Comparison of ENCODE assay signal across 8 cellular contexts in the genomic region with DNA sequence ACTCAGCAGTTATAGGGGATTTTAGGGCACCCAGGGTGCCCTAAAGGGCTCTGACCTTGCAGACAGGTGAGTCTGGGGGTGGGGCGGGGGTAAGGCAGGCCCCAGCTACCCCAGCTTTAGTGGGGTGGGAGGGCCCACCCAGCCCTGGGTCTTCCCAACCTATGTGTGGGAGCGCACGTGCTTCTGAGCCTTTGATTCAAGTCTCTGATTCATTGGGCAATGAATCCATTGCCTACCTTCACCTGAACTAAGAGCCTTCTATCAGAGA. TPM values are rescaled to one million over a fixed set of nuclear protein-coding genes. Genes with fewer than 3 reads are reported as not detected.
DNase-seq lines count a peak whose midpoint lies in the region; ATAC-seq and TF ChIP-seq lines count a peak whose summit lies in the region.

No MANE protein-coding gene starts in this region.

- H3K9me3 ChIP-seq in iPS-18a (ENCODE audit: control insufficient read depth, low read depth, low read length) (no peaks in the 10 kb centered on the region), spleen (no peaks in the 10 kb centered on the region)

- peak overlapping the region; percentile 65 for H3K4me3 ChIP-seq in iPS-18a (ENCODE audit: low read length)
- peak overlapping the region; percentile 49 to 84 (median 55) for H3K4me3 ChIP-seq in spleen

- peak overlapping the region; percentile 88 for H3K4me3 Mint-ChIP-seq in HFFc6
- peak overlapping the region; percentile 85 for H3K4me3 Mint-ChIP-seq in activated naive CD8-positive, alpha-beta T cell

- ATAC-seq in GM21390 (IDR thresholded peaks at IDR 0.05; ENCODE audit: unreplicated experiment) (no peak), HG03354 (IDR thresholded peaks at IDR 0.05; ENCODE audit: poor library complexity, severe bottlenecking, unreplicated experiment) (no peak)
- ATAC-seq in activated CD4-positive, CD25-positive, alpha-beta regulatory T cell treated with anti-CD3 and anti-CD28 coated beads, Interleukin-2, amount 50 U/mL, for 24 hours = no peak

- no peak for TF ChIP-seq CTCF in HFFc6 (IDR thresholded peaks at IDR 0.05)
- TF ChIP-seq CTCF in spleen (IDR thresholded peaks at IDR 0.05 in 8 of 11, conservative IDR thresholded peaks at IDR 0.05 in 3 of 11) = no peak

- no peaks in the 10 kb centered on the region for H3K27me3 Mint-ChIP-seq in HFFc6 (ENCODE audit: insufficient read depth)
- no peaks in the 10 kb centered on the region for H3K27me3 Mint-ChIP-seq in activated naive CD8-positive, alpha-beta T cell

- peaks cover 11% of the 10 kb centered on the region for H3K36me3 Mint-ChIP-seq in HFFc6 (ENCODE audit: low read depth)
- no peaks in the 10 kb centered on the region for H3K36me3 Mint-ChIP-seq in activated naive CD8-positive, alpha-beta T cell

- DNase-seq in HFFc6 = no peak
- DNase-seq in spleen = no peak
- no peak for DNase-seq in stimulated activated naive CD4-positive, alpha-beta T cell treated with Interleukin-2 at 50 U/mL for 16 hours (lab: John Stamatoyannopoulos, UW)

- peak overlapping the region; percentile 88 for H3K27ac Mint-ChIP-seq in HFFc6
- H3K27ac Mint-ChIP-seq in activated naive CD8-positive, alpha-beta T cell = peak overlapping the region; percentile 92

- H3K27me3 ChIP-seq in iPS-18a (ENCODE audit: control insufficient read depth, insufficient read depth, low read length) = no peaks in the 10 kb centered on the region
- no peaks in the 10 kb centered on the region for H3K27me3 ChIP-seq in spleen (replicated peaks in 1 of 7)

- H3K27ac ChIP-seq in iPS-18a (ENCODE audit: low read length) (no peak overlapping the region), spleen (peak overlapping the region; percentile 94 to 99 (median 97))

- no peaks in the 10 kb centered on the region for H3K36me3 ChIP-seq in iPS-18a (ENCODE audit: control insufficient read depth, low read depth, low read length)
- H3K36me3 ChIP-seq in spleen = peaks cover 4 to 49% (median 30%) of the 10 kb centered on the region in 6 donors

- intact Hi-C loops in spleen (cut with DNase I; ENCODE audit: low total_unique reads) = loop anchor here (10.0 kb wide), 1 partner anchor 46 kb away; no protein-coding TSS in a partner anchor

- peaks cover 53% of the 10 kb centered on the region for H3K4me1 Mint-ChIP-seq in HFFc6 (ENCODE audit: low read depth)
- H3K4me1 Mint-ChIP-seq in activated naive CD8-positive, alpha-beta T cell (ENCODE audit: low read depth) = peaks cover 51% of the 10 kb centered on the region

- 30 to 54% (median 44%) methylated on average over 3 of the region's 3 CpGs for WGBS in spleen, 5 donors

- H3K4me1 ChIP-seq in iPS-18a (ENCODE audit: control insufficient read depth, low read depth, low read length) = peaks cover 9% of the 10 kb centered on the region
- peaks cover 22 to 87% (median 63%) of the 10 kb centered on the region in 6 donors for H3K4me1 ChIP-seq in spleen

- H3K9me3 Mint-ChIP-seq in HFFc6 = no peaks in the 10 kb centered on the region
- H3K9me3 Mint-ChIP-seq in activated naive CD8-positive, alpha-beta T cell (ENCODE audit: low read depth) = no peaks in the 10 kb centered on the region

- peak overlapping the region; percentile 54 for H3K9ac ChIP-seq in iPS-18a (ENCODE audit: low read length)

- no peak for TF ChIP-seq POLR2A in spleen (IDR thresholded peaks at IDR 0.05)

RNA-seq across cellular contexts. Expression of a gene that starts 0.9 kb away (rescaled TPM):
- 10 to 100 TPM; 21.1 to 39.2 (median 29.3) TPM for total RNA-seq in HFFc6 (2021; fragmentation: NEBNext Ultra II Directional; extraction: Animal tissue kit (Norgen Biotek cat#: 25700))
- total RNA-seq in spleen = 100 to 1,000 TPM in 5 of 7 donors, 10 to 100 TPM in 2; 71.2 to 194 (median 106) TPM
- 10 to 100 TPM; 54.9 to 64.6 (median 55.0) TPM for polyA plus RNA-seq in spleen
